Comparison of ENCODE assay signal across 8 cellular contexts in the genomic region with DNA sequence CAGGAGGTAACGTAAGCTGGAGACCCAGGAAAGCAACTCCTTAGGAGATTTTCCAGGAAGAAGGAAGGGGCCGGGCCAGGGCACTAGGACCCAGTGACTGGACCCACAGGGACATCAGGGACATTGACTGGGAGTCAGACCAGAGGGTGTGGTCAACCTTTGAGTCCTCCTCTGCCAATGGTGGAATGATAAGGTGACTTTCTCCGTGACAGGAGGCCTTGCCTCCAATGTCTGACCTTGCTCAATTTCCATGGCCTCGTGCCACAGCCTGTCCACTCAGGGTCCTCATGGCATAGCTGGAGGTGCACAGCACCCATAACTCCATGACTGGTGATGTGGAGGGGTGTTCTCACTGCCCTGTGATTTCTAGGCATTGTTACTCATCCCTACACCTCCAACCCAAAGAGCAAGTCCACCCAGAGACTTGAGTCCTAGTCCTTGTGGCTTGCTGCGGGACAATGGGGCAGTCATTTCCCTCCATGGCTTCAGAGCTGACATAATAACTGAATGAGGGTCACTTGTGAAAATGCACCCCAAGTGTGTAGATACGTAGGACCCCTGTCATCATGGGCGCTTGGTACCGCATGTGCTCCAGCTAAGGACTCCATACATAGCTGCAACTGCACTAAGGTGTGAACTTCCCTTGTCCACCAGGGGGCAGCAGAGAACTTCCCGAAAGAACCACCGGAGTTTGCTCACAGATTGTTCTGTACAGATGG. TPM values are rescaled to one million over a fixed set of nuclear protein-coding genes. Genes with fewer than 3 reads are reported as not detected.
A peak's percentile ranks its signal among the peaks of the same experiment; 100 is the strongest.
DNase-seq lines count a peak whose midpoint lies in the region; ATAC-seq and TF ChIP-seq lines count a peak whose summit lies in the region.

No MANE protein-coding gene starts in this region.

- H3K4me3 ChIP-seq in DND-41 (ENCODE audit: low read depth in 1 of 2, low read length in 2 of 2): no peak overlapping the region
- H3K4me3 ChIP-seq in MM.1S (ENCODE audit: low read length): no peak overlapping the region
- H3K4me3 ChIP-seq in testis: no peak overlapping the region

- 51% methylated on average over 7 to 10 of the region's 10 CpGs for WGBS in testis, 2 donors

- intact Hi-C loops in testis (cut with DNase I; ENCODE audit: low total_unique reads): loop anchor here (10.0 kb wide), 1 partner anchor 203 kb away; no protein-coding TSS in a partner anchor

- H2AFZ ChIP-seq in DND-41 (ENCODE audit: low read depth, low read length): no peak overlapping the region
- no peak overlapping the region for H2AFZ ChIP-seq in MM.1S (ENCODE audit: low read length)

- no peaks in the 10 kb centered on the region for H3K4me1 ChIP-seq in DND-41 (ENCODE audit: insufficient read depth, low read length)
- no peaks in the 10 kb centered on the region for H3K4me1 ChIP-seq in MM.1S (ENCODE audit: low read length)
- H3K4me1 ChIP-seq in testis: no peaks in the 10 kb centered on the region

- H3K27me3 ChIP-seq in DND-41 (ENCODE audit: insufficient read depth, low read length, poor library complexity) (peaks cover 20% of the 10 kb centered on the region), MM.1S (replicated peaks; ENCODE audit: insufficient read depth, low read length) (no peaks in the 10 kb centered on the region), testis (no peaks in the 10 kb centered on the region)

- H3K36me3 ChIP-seq in DND-41 (ENCODE audit: insufficient read depth, low read length): no peaks in the 10 kb centered on the region
- H3K36me3 ChIP-seq in MM.1S (replicated peaks; ENCODE audit: insufficient read depth, low read length): no peaks in the 10 kb centered on the region
- H3K36me3 ChIP-seq in testis (ENCODE audit: low read depth, missing control alignments): no peaks in the 10 kb centered on the region

- no peak overlapping the region for H3K4me2 ChIP-seq in DND-41 (ENCODE audit: insufficient read depth, low read length)
- no peak overlapping the region for H3K4me2 ChIP-seq in MM.1S (ENCODE audit: low read depth, low read length)

- no peak for TF ChIP-seq POLR2A in testis (IDR thresholded peaks at IDR 0.05)

- TF ChIP-seq CTCF in DND-41 (IDR thresholded peaks at IDR 0.05; ENCODE audit: borderline replicate concordance, extremely low read depth, low read length, poor library complexity, severe bottlenecking) (peak; percentile 89), MM.1S (IDR thresholded peaks at IDR 0.05; ENCODE audit: low read length) (peak; percentile 94), testis (IDR thresholded peaks at IDR 0.05) (peak; percentile 92 to 97 (median 94))

- H4K20me1 ChIP-seq in DND-41 (ENCODE audit: insufficient read depth, low read length): no peaks in the 10 kb centered on the region
- no peaks in the 10 kb centered on the region for H4K20me1 ChIP-seq in MM.1S (ENCODE audit: insufficient read depth, low read length)

- H3K79me2 ChIP-seq in DND-41 (ENCODE audit: insufficient read depth, low read length) (no peaks in the 10 kb centered on the region), MM.1S (ENCODE audit: low read length) (no peaks in the 10 kb centered on the region)

- peak; percentile 78 for DNase-seq in DND-41
- DNase-seq in GOT3 (lab: John Stamatoyannopoulos, UW): peak; percentile 6
- peak; percentile 83 for DNase-seq in MM.1S
- DNase-seq in SIG-M5 (lab: John Stamatoyannopoulos, UW): peak; percentile 13
- peak; percentile 56 for DNase-seq in activated T-helper 9 cell treated with anti-CD3 and anti-CD28 coated beads, Interleukin-2, amount 50 U/mL, for 16 hours (ENCODE audit: low read depth)
- peak; percentile 79 for DNase-seq in foreskin melanocyte
- DNase-seq in occipital lobe (lab: John Stamatoyannopoulos, UW): peak; percentile 70
- peak; percentile 97 for DNase-seq in testis

- H3K9ac ChIP-seq in DND-41 (ENCODE audit: low read depth, low read length) (no peak overlapping the region), MM.1S (ENCODE audit: low read length) (no peak overlapping the region)

- H3K9me3 ChIP-seq in DND-41 (ENCODE audit: insufficient read depth, low read length, severe bottlenecking) (no peaks in the 10 kb centered on the region), MM.1S (replicated peaks; ENCODE audit: insufficient read depth, low read length) (no peaks in the 10 kb centered on the region), testis (no peaks in the 10 kb centered on the region)

- H3K9me2 ChIP-seq in MM.1S (replicated peaks; ENCODE audit: insufficient read depth, low read length): no peaks in the 10 kb centered on the region

- peak; percentile 98 for ATAC-seq in DND-41 (ENCODE audit: insufficient read depth, low read depth)

- H3K27ac ChIP-seq in DND-41 (ENCODE audit: low read length) (no peak overlapping the region), MM.1S (ENCODE audit: low read length) (no peak overlapping the region), testis (no peak overlapping the region)

- H3F3A ChIP-seq in MM.1S (ENCODE audit: insufficient read depth, low read length): no peaks in the 10 kb centered on the region

RNA-seq across cellular contexts. Expression of a gene that starts 4.1 kb away (rescaled TPM):
- total RNA-seq in occipital lobe (1.6 TPM), testis (under 1 TPM; 0.47 to 0.68 TPM)
- 0.88 TPM for polyA plus RNA-seq in testis (ENCODE audit: insufficient read depth, low read depth, low replicate concordance)

RNA-seq across cellular contexts. Expression of a gene that starts 16.9 kb away (rescaled TPM):
- total RNA-seq in occipital lobe (3.3 TPM), testis (1 to 10 TPM; 5.4 to 9.2 TPM)
- 7.1 TPM for polyA plus RNA-seq in testis (ENCODE audit: insufficient read depth, low read depth, low replicate concordance)

Comparison
In these comparisons a context has a peak if more than half of its experiments do, and no peak if none do; other contexts are left out.
1. DNase-seq: peak in every context shown above with its lines; median percentile 97 in testis; 83 in MM.1S; 79 in foreskin melanocyte; 78 in DND-41; 70 in occipital lobe; 56 in activated T-helper 9 cell treated with anti-CD3 and anti-CD28 coated beads, Interleukin-2, amount 50 U/mL, for 16 hours; 13 in SIG-M5; 6 in GOT3.